ENCODE assay signal across 15 cellular contexts in the genomic region with DNA sequence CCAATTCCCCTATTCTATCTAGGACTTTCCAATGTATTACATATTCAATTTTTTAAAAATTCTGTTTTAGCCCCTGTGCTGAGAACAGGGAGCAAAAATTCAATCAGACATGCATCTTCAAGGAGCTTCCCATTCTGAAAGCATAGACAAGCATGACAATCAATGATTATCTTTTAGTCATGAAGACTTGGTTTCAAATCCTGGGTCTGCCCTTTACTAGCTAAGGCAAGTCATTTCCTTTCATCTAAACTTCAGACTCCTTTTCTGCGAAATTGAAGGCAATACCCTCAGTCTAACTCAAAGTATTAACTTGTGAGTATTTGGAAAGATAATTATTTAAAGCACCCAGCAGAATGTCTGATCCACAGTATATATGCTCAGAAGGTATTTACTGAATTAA.
"Had no signal": no experiment of that assay in that cellular context is flagged by ENCODE, and none has a peak within 500 bp of the region (broad histone marks: within the 10 kb centered on the region; RNA-seq: fewer than 3 reads in every experiment).

No MANE protein-coding gene starts in this region.

- H3K27ac Mint-ChIP-seq: effector memory CD8-positive, alpha-beta T cell; immature natural killer cell; type B pancreatic cell had no signal

- H3K36me3 Mint-ChIP-seq: immature natural killer cell, natural killer cell had no signal

- H3K27me3 ChIP-seq: brain microvascular endothelial cell, suprapubic skin had no signal

- DNase-seq: activated naive CD4-positive, alpha-beta T cell treated with anti-CD3 and anti-CD28 coated beads for 36 hours; amygdala; brain microvascular endothelial cell; effector memory CD8-positive, alpha-beta T cell; immature natural killer cell; mesenchymal stem cell; natural killer cell; stimulated activated CD4-positive, alpha-beta T cell treated with anti-CD3 and anti-CD28 coated beads, Interleukin-4, amount 100 ng/mL, for 4 hours; stimulated activated CD8-positive, alpha-beta memory T cell treated with anti-CD3 and anti-CD28 coated beads, Interleukin-4, amount 100 ng/mL, for 48 hours; stimulated activated naive CD4-positive, alpha-beta T cell treated with Interleukin-2 at 50 U/mL for 16 hours had no signal

- H3K36me3 ChIP-seq: brain microvascular endothelial cell, suprapubic skin had no signal

- ATAC-seq: effector memory CD8-positive, alpha-beta T cell; natural killer cell had no signal

- H3K27ac ChIP-seq: brain microvascular endothelial cell, skin epidermis, suprapubic skin had no signal

- H3K4me3 ChIP-seq: skin epidermis, suprapubic skin had no signal

- H3K9me3 Mint-ChIP-seq: activated naive CD4-positive, alpha-beta T cell treated with anti-CD3 and anti-CD28 coated beads for 36 hours; activated T-helper 2 cell treated with anti-CD3 and anti-CD28 coated beads, Interferon-gamma antibody, Interleukin-2, Interleukin-4, amounts not matched to agents 10 μg/mL and 5 μg/mL and 100 μg/mL, durations not matched to agents 14 hours and 24 hours and 36 hours; central memory CD8-positive, alpha-beta T cell; effector memory CD8-positive, alpha-beta T cell; immature natural killer cell; natural killer cell; type B pancreatic cell had no signal

- H3K4me1 ChIP-seq: suprapubic skin had no signal

- H3K4me3 Mint-ChIP-seq: activated naive CD4-positive, alpha-beta T cell treated with anti-CD3 and anti-CD28 coated beads for 36 hours; central memory CD8-positive, alpha-beta T cell; effector memory CD8-positive, alpha-beta T cell; natural killer cell; type B pancreatic cell had no signal

- H3K27me3 Mint-ChIP-seq: type B pancreatic cell had no signal

- H3K9me3 ChIP-seq: suprapubic skin had no signal
